In genomic region chr5:71740015-71740753, GRCh38 we compare ENCODE assay signal across 12 cellular contexts. TPM values are rescaled to one million over a fixed set of nuclear protein-coding genes. Genes with fewer than 3 reads are reported as not detected.
DNase-seq lines count a peak whose midpoint lies in the region; ATAC-seq and TF ChIP-seq lines count a peak whose summit lies in the region.
"Had no signal": no experiment of that assay in that cellular context is flagged by ENCODE, and none has a peak within 500 bp of the region (broad histone marks: within the 10 kb centered on the region; RNA-seq: fewer than 3 reads in every experiment).

No MANE protein-coding gene starts in this region.

- ATAC-seq in GM18499 (IDR thresholded peaks at IDR 0.05; ENCODE audit: insufficient read depth, unreplicated experiment) (peak; percentile 84), GM19438 (IDR thresholded peaks at IDR 0.05; ENCODE audit: low read depth, unreplicated experiment) (peak; percentile 99), HG02759 (IDR thresholded peaks at IDR 0.05; ENCODE audit: unreplicated experiment) (peak; percentile 68), HG03442 (IDR thresholded peaks at IDR 0.05; ENCODE audit: unreplicated experiment) (peak; percentile 88), GM18505 (IDR thresholded peaks at IDR 0.05; ENCODE audit: unreplicated experiment) (no peak)
- ATAC-seq: left cardiac atrium; stimulated activated naive B cell treated with anti-CD40 and anti-IgM and Interleukin-4, amounts not matched to agents 10 μg/mL and 1 μg/mL and 100 μg/mL, for 72 hours had no signal

- TF ChIP-seq POLR2A in GM18505 (IDR thresholded peaks at IDR 0.05; ENCODE audit: borderline replicate concordance, extremely low read depth, insufficient read depth, insufficient read length), result no peak

- DNase-seq in amygdala (lab: John Stamatoyannopoulos, UW), result no peak
- no peak for DNase-seq in epidermal melanocyte (ENCODE audit: insufficient read length, low spot score)
- DNase-seq in mesenteric fat pad (ENCODE audit: low spot score), result no peak
- DNase-seq: activated CD4-positive, alpha-beta T cell treated with anti-CD3 and anti-CD28 coated beads, Interleukin-2, amount 50 U/mL, for 1 hour; foreskin melanocyte; left cardiac atrium; stimulated activated naive B cell treated with anti-CD40 and anti-IgM and Interleukin-4, amounts not matched to agents 10 μg/mL and 1 μg/mL and 100 μg/mL, for 72 hours had no signal

RNA-seq across cellular contexts. Expression of gene CARTPT, which starts 21.1 kb away (rescaled TPM):
- total RNA-seq in mesenteric fat pad, result not detected
- total RNA-seq: left cardiac atrium had no signal
